9 cellular contexts compared by ENCODE assay signal in genomic region chr3:196867507-196868296, GRCh38. TPM values are rescaled to one million over a fixed set of nuclear protein-coding genes. Genes with fewer than 3 reads are reported as not detected.
DNase-seq lines count a peak whose midpoint lies in the region; ATAC-seq, FAIRE-seq and TF ChIP-seq lines count a peak whose summit lies in the region.
"Had no signal": no experiment of that assay in that cellular context is flagged by ENCODE, and none has a peak within 500 bp of the region (broad histone marks: within the 10 kb centered on the region; RNA-seq: fewer than 3 reads in every experiment).

Gene SENP5, plus strand, starts transcription at chr3:196867920. Its CDS starts 17,262 bp downstream, at chr3:196885182.

- peak; percentile 94 for DNase-seq in BE2C
- DNase-seq in GM19240 (ENCODE audit: insufficient read length, low spot score), result peak; percentile 83
- DNase-seq in NCI-H510A treated with DMSO at 0.1 percent for 48 hours (lab: John Stamatoyannopoulos, UW), result peak; percentile 91
- DNase-seq in activated CD4-positive, alpha-beta T cell treated with anti-CD3 and anti-CD28 coated beads for 24 hours (ENCODE audit: low read depth in 2 of 2), result peak; percentile 83 to 86
- peak; percentile 95 for DNase-seq in cerebellum (ENCODE audit: low spot score)
- peak; percentile 97 for DNase-seq in kidney
- DNase-seq in stimulated activated CD4-positive, alpha-beta T cell treated with anti-CD3 and anti-CD28 coated beads, Interleukin-15, amount 100 ng/mL, for 1 hour (ENCODE audit: low read depth in 1 of 2, low spot score in 1 of 2), result peak; percentile 80 to 88

- H3K4me3 ChIP-seq in BE2C (ENCODE audit: low read depth, low read length), result peak within 1 kb of the TSS; percentile 98
- H3K4me3 ChIP-seq in kidney (ENCODE audit: low read length in 2 of 2), result peak within 1 kb of the TSS; percentile 80 to 89

- H3K4me1 ChIP-seq in BE2C (no peaks in the 10 kb centered on the region), kidney (ENCODE audit: control insufficient read depth in 1 of 2, insufficient read depth in 1 of 2, low read depth in 1 of 2, low read length in 2 of 2) (peaks cover 3 to 9% of the 10 kb centered on the region in 2 donors)

- H3K36me3 ChIP-seq in BE2C (peaks cover 9% of the 10 kb centered on the region), kidney (ENCODE audit: control insufficient read depth in 1 of 2, insufficient read depth in 2 of 2, low read length in 2 of 2) (no peaks in the 10 kb centered on the region)

- H3K9me3 ChIP-seq in BE2C, result no peaks in the 10 kb centered on the region; the same call in 1 of the 2 replicates
- H3K9me3 ChIP-seq in kidney (ENCODE audit: control insufficient read depth in 1 of 2, low read length in 2 of 2), result no peaks in the 10 kb centered on the region

- H3K27ac ChIP-seq in kidney (ENCODE audit: low read depth in 2 of 2, low read length in 2 of 2), result peak within 1 kb of the TSS; percentile 83 to 86

- no peaks in the 10 kb centered on the region for H3K27me3 ChIP-seq in BE2C

- peak; percentile 88 for ATAC-seq in HG03457 (IDR thresholded peaks at IDR 0.05; ENCODE audit: unreplicated experiment)

- FAIRE-seq in kidney (lab: Jason Lieb, UNC), result no peak
- FAIRE-seq: islet of Langerhans had no signal

- intact Hi-C loops in kidney (cut with DNase I), result no loop called here

- no peak for TF ChIP-seq CTCF in BE2C (IDR thresholded peaks at IDR 0.05; ENCODE audit: low read depth, low read length)
- TF ChIP-seq CTCF in kidney (IDR thresholded peaks at IDR 0.05; ENCODE audit: borderline replicate concordance, extremely low read depth, insufficient read depth), result no peak

- peak within 1 kb of the TSS; percentile 74 to 92 for H3K9ac ChIP-seq in kidney (ENCODE audit: low read length in 2 of 2)

RNA-seq across cellular contexts. Expression of gene SENP5, which starts in this region (rescaled TPM):
- polyA plus RNA-seq in BE2C (2012; ENCODE audit: insufficient read depth, insufficient read length, low read depth), result 19.5 TPM
- total RNA-seq in cerebellum (57.0 TPM), kidney (27.5 TPM)
- 5.8 TPM for polyA plus RNA-seq in kidney (ENCODE audit: insufficient read depth, low read depth, low replicate concordance)

Comparison
In these comparisons a context has a peak if more than half of its experiments do, and no peak if none do; other contexts are left out.
1. Peak in every context shown above with its lines: DNase-seq, ATAC-seq, H3K4me3 ChIP-seq and H3K27ac ChIP-seq.